Comparison of ENCODE assay signal across 1 cellular context in genomic region chr2:39115556-39115955, GRCh38.
A peak's percentile ranks its signal among the peaks of the same experiment; 100 is the strongest.
TF ChIP-seq lines count a peak whose summit lies in the region.

No MANE protein-coding gene starts in this region.

TF ChIP-seq in K562, 482 proteins besides CTCF, POLR2A, EP300 and RAD21:
- TF ChIP-seq EHMT2 (IDR thresholded peaks at IDR 0.05) (no peak), ZNF143 (CRISPR knock-in tag; IDR thresholded peaks at IDR 0.05) (no peak), ETV1 (tag; conservative IDR thresholded peaks at IDR 0.05; ENCODE audit: low read depth) (no peak), L3MBTL2 (IDR thresholded peaks at IDR 0.05) (no peak), RFX1 (IDR thresholded peaks at IDR 0.05) (no peak), PHB (CRISPR knock-in tag; IDR thresholded peaks at IDR 0.05) (no peak), NFE2 (IDR thresholded peaks at IDR 0.05; ENCODE audit: low read depth) (peak; percentile 23; the same call in 1 of the 2 replicates), ZNF12 (CRISPR knock-in tag; IDR thresholded peaks at IDR 0.05) (no peak), C11orf30 (IDR thresholded peaks at IDR 0.05; ENCODE audit: low read depth) (0 out of 2 replicates have a peak, but pooled peaks have one; percentile 13), CBX1 (IDR thresholded peaks at IDR 0.05; ENCODE audit: low read depth) (no peak), RERE (CRISPR knock-in tag; IDR thresholded peaks at IDR 0.05; ENCODE audit: borderline replicate concordance) (no peak), ZNF239 (CRISPR knock-in tag; IDR thresholded peaks at IDR 0.05) (no peak), ETV6 (IDR thresholded peaks at IDR 0.05; ENCODE audit: borderline replicate concordance in 1 of 2, low read depth in 2 of 2, low read length in 1 of 2) (no peak), ETV6 (CRISPR knock-in tag; IDR thresholded peaks at IDR 0.05; ENCODE audit: borderline replicate concordance) (no peak), PYGO2 (tag; IDR thresholded peaks at IDR 0.05) (no peak), ZNF146 (CRISPR knock-in tag; IDR thresholded peaks at IDR 0.05; ENCODE audit: unreplicated experiment) (peak; percentile 69), ZBTB17 (CRISPR knock-in tag; IDR thresholded peaks at IDR 0.05) (no peak)
- TF ChIP-seq, protein P1, sequence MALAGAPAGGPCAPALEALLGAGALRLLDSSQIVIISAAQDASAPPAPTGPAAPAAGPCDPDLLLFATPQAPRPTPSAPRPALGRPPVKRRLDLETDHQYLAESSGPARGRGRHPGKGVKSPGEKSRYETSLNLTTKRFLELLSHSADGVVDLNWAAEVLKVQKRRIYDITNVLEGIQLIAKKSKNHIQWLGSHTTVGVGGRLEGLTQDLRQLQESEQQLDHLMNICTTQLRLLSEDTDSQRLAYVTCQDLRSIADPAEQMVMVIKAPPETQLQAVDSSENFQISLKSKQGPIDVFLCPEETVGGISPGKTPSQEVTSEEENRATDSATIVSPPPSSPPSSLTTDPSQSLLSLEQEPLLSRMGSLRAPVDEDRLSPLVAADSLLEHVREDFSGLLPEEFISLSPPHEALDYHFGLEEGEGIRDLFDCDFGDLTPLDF (CRISPR knock-in tag; IDR thresholded peaks at IDR 0.05), result no peak
- TF ChIP-seq, protein P2, sequence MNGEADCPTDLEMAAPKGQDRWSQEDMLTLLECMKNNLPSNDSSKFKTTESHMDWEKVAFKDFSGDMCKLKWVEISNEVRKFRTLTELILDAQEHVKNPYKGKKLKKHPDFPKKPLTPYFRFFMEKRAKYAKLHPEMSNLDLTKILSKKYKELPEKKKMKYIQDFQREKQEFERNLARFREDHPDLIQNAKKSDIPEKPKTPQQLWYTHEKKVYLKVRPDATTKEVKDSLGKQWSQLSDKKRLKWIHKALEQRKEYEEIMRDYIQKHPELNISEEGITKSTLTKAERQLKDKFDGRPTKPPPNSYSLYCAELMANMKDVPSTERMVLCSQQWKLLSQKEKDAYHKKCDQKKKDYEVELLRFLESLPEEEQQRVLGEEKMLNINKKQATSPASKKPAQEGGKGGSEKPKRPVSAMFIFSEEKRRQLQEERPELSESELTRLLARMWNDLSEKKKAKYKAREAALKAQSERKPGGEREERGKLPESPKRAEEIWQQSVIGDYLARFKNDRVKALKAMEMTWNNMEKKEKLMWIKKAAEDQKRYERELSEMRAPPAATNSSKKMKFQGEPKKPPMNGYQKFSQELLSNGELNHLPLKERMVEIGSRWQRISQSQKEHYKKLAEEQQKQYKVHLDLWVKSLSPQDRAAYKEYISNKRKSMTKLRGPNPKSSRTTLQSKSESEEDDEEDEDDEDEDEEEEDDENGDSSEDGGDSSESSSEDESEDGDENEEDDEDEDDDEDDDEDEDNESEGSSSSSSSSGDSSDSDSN (IDR thresholded peaks at IDR 0.05; ENCODE audit: borderline replicate concordance in 1 of 2, low read depth in 2 of 2, low read length in 2 of 2), result no peak
